ENCODE assay signal across 24 cellular contexts in genomic region chr20:1855690-1856089, GRCh38. TPM values are rescaled to one million over a fixed set of nuclear protein-coding genes. Genes with fewer than 3 reads are reported as not detected.
A peak's percentile ranks its signal among the peaks of the same experiment; 100 is the strongest.
DNase-seq lines count a peak whose midpoint lies in the region; ATAC-seq, FAIRE-seq and TF ChIP-seq lines count a peak whose summit lies in the region.
"Had no signal": no experiment of that assay in that cellular context is flagged by ENCODE, and none has a peak within 500 bp of the region (broad histone marks: within the 10 kb centered on the region; RNA-seq: fewer than 3 reads in every experiment).

No MANE protein-coding gene starts in this region.

- no peak overlapping the region for H3K27ac ChIP-seq in HepG2 (ENCODE audit: extremely low read length, insufficient read depth, low read length)
- H3K27ac ChIP-seq in right lobe of liver = no peak overlapping the region
- H3K27ac ChIP-seq in IMR-90 (ENCODE audit: insufficient read depth, low read length) = no peak overlapping the region
- H3K27ac ChIP-seq in neural progenitor cell = no peak overlapping the region
- H3K27ac ChIP-seq: BLaER1 had no signal

- TF ChIP-seq POLR2A in HepG2 (IDR thresholded peaks at IDR 0.05; ENCODE audit: insufficient read depth in 1 of 2, low read depth in 2 of 2, low read length in 2 of 2) = no peak
- no peak for TF ChIP-seq POLR2A in right lobe of liver (IDR thresholded peaks at IDR 0.05)
- TF ChIP-seq POLR2A in IMR-90 (IDR thresholded peaks at IDR 0.05; ENCODE audit: low read depth, low read length) = no peak

- BruUV-seq in HepG2 (replicated peaks; lab: Mats Ljungman, UMichigan) (no TSS peak), IMR-90 (replicated peaks; lab: Mats Ljungman, UMichigan) (no TSS peak)

- FAIRE-seq in HepG2 (lab: Jason Lieb, UNC) = no peak
- FAIRE-seq: A204.1, D721Med, G401.6, GM12891 had no signal

- H2BK20ac ChIP-seq in IMR-90 (ENCODE audit: low read depth, low read length) = no peak overlapping the region

- in situ Hi-C loops in HepG2 (cut with HindIII; ENCODE audit: extremely low pct_ligation_motif_present, low pct_unique_long_range_greater_than_20kb) (no loop called here), IMR-90 (cut with MboI; ENCODE audit: low sequenced_read_pairs) (no loop called here)

- intact Hi-C loops in HepG2 (cut with micrococcal nuclease; ENCODE audit: unreplicated experiment) = loop anchor here (1.0 to 2.0 kb wide), 3 partner anchors 19 to 44 kb away; no protein-coding TSS in a partner anchor
- intact Hi-C loops in right lobe of liver (cut with DNase I) = no loop called here
- intact Hi-C loops in IMR-90 (cut with micrococcal nuclease) = no loop called here

- peak overlapping the region; percentile 63 for H3K4me2 ChIP-seq in HepG2 (ENCODE audit: low read depth, low read length)
- H3K4me2 ChIP-seq in IMR-90 (ENCODE audit: low read depth, low read length) = no peak overlapping the region
- no peak overlapping the region for H3K4me2 ChIP-seq in neural progenitor cell
- H3K4me2 ChIP-seq: BLaER1 had no signal

- no peak overlapping the region for H3K23ac ChIP-seq in IMR-90 (ENCODE audit: low read depth, low read length)

- peaks cover 1% of the 10 kb centered on the region for H3F3A ChIP-seq in neural progenitor cell (ENCODE audit: low read depth)

- H3K9me1 ChIP-seq in IMR-90 (ENCODE audit: insufficient read depth, low read length) = 0 out of 2 replicates have a peak, but pooled peaks cover 3% of the 10 kb centered on the region

- H3K4me1 Mint-ChIP-seq in neural progenitor cell = peaks cover 35% of the 10 kb centered on the region

- no peak overlapping the region for H2AK9ac ChIP-seq in IMR-90 (replicated peaks; ENCODE audit: low read depth, low read length, poor library complexity)

- dilution Hi-C loops in IMR-90 (cut with HindIII; ENCODE audit: low sequenced_read_pairs, unreplicated experiment) = no loop called here

- no peak overlapping the region for H2BK5ac ChIP-seq in IMR-90 (ENCODE audit: low read depth, low read length, poor library complexity, severe bottlenecking)

- H4K91ac ChIP-seq in IMR-90 (ENCODE audit: insufficient read depth, low read depth, low read length) = no peak overlapping the region

- no peak overlapping the region for H3K9ac ChIP-seq in HepG2 (ENCODE audit: insufficient read depth, low read depth, low read length)
- H3K9ac ChIP-seq in IMR-90 (ENCODE audit: low read depth, low read length) = no peak overlapping the region
- H3K9ac ChIP-seq in neural progenitor cell = no peak overlapping the region
- H3K9ac ChIP-seq: BLaER1 had no signal

- no peak overlapping the region for H3K4me3 ChIP-seq in HepG2 (replicated peaks in 1 of 3; ENCODE audit: insufficient read depth in 1 of 3, low read depth in 2 of 3, low read length in 3 of 3)
- no peak overlapping the region for H3K4me3 ChIP-seq in right lobe of liver
- no peak overlapping the region for H3K4me3 ChIP-seq in IMR-90 (ENCODE audit: insufficient read depth, low read depth, low read length)
- no peak overlapping the region for H3K4me3 ChIP-seq in neural progenitor cell
- H3K4me3 ChIP-seq: BLaER1 had no signal

- H3K27ac Mint-ChIP-seq in neural progenitor cell = peak overlapping the region; percentile 5
- H3K27ac Mint-ChIP-seq: CD4-positive, alpha-beta memory T cell; CD4-positive, CD25-positive, alpha-beta regulatory T cell; CD8-positive, alpha-beta memory T cell had no signal

- H4K20me1 ChIP-seq in HepG2 (ENCODE audit: insufficient read depth, low read length) (no peaks in the 10 kb centered on the region), IMR-90 (ENCODE audit: insufficient read depth, low read length) (no peaks in the 10 kb centered on the region), neural progenitor cell (ENCODE audit: low read depth) (no peaks in the 10 kb centered on the region)

- 0% methylated on average over 1 of the region's 1 CpG for WGBS in HepG2 (ENCODE audit: low lambda C conversion rate)
- 33% methylated on average over 1 of the region's 1 CpG for WGBS in right lobe of liver (ENCODE audit: insufficient coverage, low coverage, low lambda C conversion rate, missing lambda C conversion rate)
- 33% methylated on average over 1 of the region's 1 CpG; no CpG with 5 or more reads in 1 of the 2 experiments for whole genome bisulfite sequencing in IMR-90 (ENCODE audit: extremely low coverage in 2 of 2, insufficient read length in 1 of 2), 2 experiments

- CTCF ChIA-PET in HepG2 (lab: Yijun Ruan, JAX; ENCODE audit: low intra/inter-chr PET ratio, low total read pairs) (no interaction called here), IMR-90 (lab: Yijun Ruan, JAX) (no interaction called here)

- H2BK120ac ChIP-seq in IMR-90 (ENCODE audit: low read depth, low read length) = no peak overlapping the region

- H2AFZ ChIP-seq in HepG2 (ENCODE audit: low read length) (no peak overlapping the region), IMR-90 (replicated peaks; ENCODE audit: low read length, poor library complexity) (no peak overlapping the region), neural progenitor cell (replicated peaks) (no peak overlapping the region)

- H3K79me2 ChIP-seq in HepG2 (ENCODE audit: insufficient read depth, low read length) (no peaks in the 10 kb centered on the region), neural progenitor cell (ENCODE audit: low read depth) (no peaks in the 10 kb centered on the region)

- H3K27me3 Mint-ChIP-seq in neural progenitor cell (ENCODE audit: insufficient read depth, low read depth) = peaks cover 5% of the 10 kb centered on the region

- H3K36me3 ChIP-seq in HepG2 (replicated peaks in 1 of 2; ENCODE audit: control insufficient read depth in 1 of 2, insufficient read depth in 2 of 2, low read length in 2 of 2) = no peaks in the 10 kb centered on the region
- H3K36me3 ChIP-seq in right lobe of liver = no peaks in the 10 kb centered on the region
- H3K36me3 ChIP-seq in IMR-90 (ENCODE audit: control insufficient read depth, insufficient read depth, low read length) = no peaks in the 10 kb centered on the region
- H3K36me3 ChIP-seq in neural progenitor cell = no peaks in the 10 kb centered on the region
- H3K36me3 ChIP-seq: BE2C, BLaER1 had no signal

- H3K4me3 Mint-ChIP-seq in neural progenitor cell = no peak overlapping the region
- H3K4me3 Mint-ChIP-seq: CD14-positive monocyte; CD4-positive, alpha-beta memory T cell; CD4-positive, CD25-positive, alpha-beta regulatory T cell; CD8-positive, alpha-beta memory T cell had no signal

- peaks cover 68% of the 10 kb centered on the region for H3K4me1 ChIP-seq in HepG2 (ENCODE audit: insufficient read depth, low read length)
- no peaks in the 10 kb centered on the region for H3K4me1 ChIP-seq in right lobe of liver
- peaks cover 6% of the 10 kb centered on the region for H3K4me1 ChIP-seq in IMR-90 (ENCODE audit: control insufficient read depth, insufficient read depth, low read length)
- peaks cover 18% of the 10 kb centered on the region for H3K4me1 ChIP-seq in neural progenitor cell
- H3K4me1 ChIP-seq: BE2C had no signal

- H3K9me3 Mint-ChIP-seq in neural progenitor cell = no peaks in the 10 kb centered on the region
- H3K9me3 Mint-ChIP-seq: CD14-positive monocyte; CD4-positive, alpha-beta memory T cell had no signal

- H3K4ac ChIP-seq in IMR-90 (ENCODE audit: low read depth, low read length) = no peak overlapping the region

- H2AK5ac ChIP-seq in IMR-90 (ENCODE audit: low read depth, low read length) = no peak overlapping the region

- DNase-seq in HepG2 (ENCODE audit: low spot score) = no peak
- no peak for DNase-seq in right lobe of liver
- DNase-seq in IMR-90 = no peak
- no peak for DNase-seq in neural progenitor cell (ENCODE audit: low spot score)
- DNase-seq in stimulated activated naive CD4-positive, alpha-beta T cell treated with Interleukin-2 at 50 U/mL for 16 hours (lab: John Stamatoyannopoulos, UW) = no peak
- no peak for DNase-seq in SIG-M5 (lab: John Stamatoyannopoulos, UW)
- DNase-seq: 8988T; ACHN; BE2C; C1 segment of cervical spinal cord; Calu3; CD4-positive, alpha-beta memory T cell; CD4-positive, CD25-positive, alpha-beta regulatory T cell; CD8-positive, alpha-beta memory T cell; COR-L47; DMS79 treated with DMSO at 0.1 percent for 48 hours; GF-D8 had no signal

- no peak overlapping the region for H4K5ac ChIP-seq in IMR-90 (ENCODE audit: low read depth, low read length)

- no peak overlapping the region for H4K8ac ChIP-seq in IMR-90 (ENCODE audit: low read depth in 2 of 2, low read length in 2 of 2)

- H2BK15ac ChIP-seq in IMR-90 (ENCODE audit: low read depth, low read length) = no peak overlapping the region

- POLR2A ChIA-PET in HepG2 (lab: Yijun Ruan, JAX) (interaction anchor here (1.2 to 5.0 kb wide), 5 partner anchors 12 to 79 kb away, joined by 4 to 24 read pairs (median 6); no protein-coding TSS in a partner anchor), IMR-90 (lab: Charles Lee; ENCODE audit: unreplicated experiment) (no interaction called here)

- ATAC-seq in HepG2 (peak; percentile 26; the same call in 2 of the 3 replicates), right lobe of liver (no peak), IMR-90 (ENCODE audit: low read depth) (no peak), GM18861 (IDR thresholded peaks at IDR 0.05; ENCODE audit: unreplicated experiment) (no peak)

- TF ChIP-seq EP300 in HepG2 (IDR thresholded peaks at IDR 0.05; ENCODE audit: low read depth in 2 of 2, low read length in 2 of 2) = no peak
- no peak for TF ChIP-seq EP300 in HepG2 (CRISPR knock-in tag; IDR thresholded peaks at IDR 0.05; ENCODE audit: borderline replicate concordance)

- H3K18ac ChIP-seq in IMR-90 (ENCODE audit: low read depth, low read length) = no peak overlapping the region

- H3K27me3 ChIP-seq in HepG2 (ENCODE audit: control insufficient read depth in 1 of 2, insufficient read depth in 2 of 2, low read length in 2 of 2) (no peaks in the 10 kb centered on the region), right lobe of liver (no peaks in the 10 kb centered on the region), IMR-90 (ENCODE audit: control insufficient read depth, insufficient read depth, low read length) (peaks cover 18% of the 10 kb centered on the region), neural progenitor cell (no peaks in the 10 kb centered on the region)
- H3K27me3 ChIP-seq: BE2C had no signal

- TF ChIP-seq RAD21 in HepG2 (CRISPR knock-in tag; IDR thresholded peaks at IDR 0.05) (no peak), IMR-90 (IDR thresholded peaks at IDR 0.05; ENCODE audit: low read length) (no peak)

- H3K56ac ChIP-seq in IMR-90 (ENCODE audit: extremely low read depth, insufficient read depth, low read length) = no peak overlapping the region

- no peak overlapping the region for H3K14ac ChIP-seq in IMR-90 (replicated peaks; ENCODE audit: low read depth, low read length)

- H3K79me1 ChIP-seq in IMR-90 (ENCODE audit: low read depth in 1 of 2, low read length in 2 of 2) = no peaks in the 10 kb centered on the region

- no peaks in the 10 kb centered on the region for H3K36me3 Mint-ChIP-seq in neural progenitor cell
- H3K36me3 Mint-ChIP-seq: CD4-positive, alpha-beta memory T cell; CD4-positive, CD25-positive, alpha-beta regulatory T cell; CD8-positive, alpha-beta memory T cell had no signal

- H3K9me3 ChIP-seq in HepG2 (ENCODE audit: low read length) = no peaks in the 10 kb centered on the region
- H3K9me3 ChIP-seq in right lobe of liver = no peaks in the 10 kb centered on the region
- peaks cover 3% of the 10 kb centered on the region; the same call in 1 of the 2 replicates for H3K9me3 ChIP-seq in IMR-90 (ENCODE audit: control insufficient read depth, insufficient read depth, low read length)
- no peaks in the 10 kb centered on the region for H3K9me3 ChIP-seq in neural progenitor cell (ENCODE audit: low read depth)
- H3K9me3 ChIP-seq: BE2C, BLaER1 had no signal

- TF ChIP-seq CTCF in HepG2 (CRISPR knock-in tag; IDR thresholded peaks at IDR 0.05) (no peak), right lobe of liver (IDR thresholded peaks at IDR 0.05) (no peak), IMR-90 (conservative IDR thresholded peaks at IDR 0.05; ENCODE audit: low read depth, low read length) (no peak), neural progenitor cell (IDR thresholded peaks at IDR 0.05) (no peak)

RNA-seq across cellular contexts. Expression of gene SIRPA, which starts 39.5 kb away (rescaled TPM):
- total RNA-seq in HepG2 (2016; rRNA removed; fragmentation: Illumina TruSeq; extraction: Trizol) (13.1 and 17.6 TPM in 2 replicates), right lobe of liver (10 to 100 TPM; 26.8 to 42.7 (median 34.8) TPM), IMR-90 (2012; rRNA removed) (9.7 and 9.9 TPM in 2 replicates), neural progenitor cell (ENCODE audit: low replicate concordance) (5.1 and 7.8 TPM in 2 replicates)
- 7.1 and 7.6 TPM in 2 replicates for total RNA-seq in HepG2 (2016; cell fraction: cytosol; rRNA removed; fragmentation: Illumina TruSeq; extraction: Trizol; ENCODE audit: low read depth)
- total RNA-seq in HepG2 (2016; cell fraction: insoluble cytoplasmic fraction; rRNA removed; fragmentation: Illumina TruSeq; extraction: Trizol) = 12.0 and 17.3 TPM in 2 replicates
- 23.3 and 25.2 TPM in 2 replicates for total RNA-seq in HepG2 (2016; cell fraction: membrane; rRNA removed; fragmentation: Illumina TruSeq; extraction: Trizol)
- total RNA-seq in HepG2 (2016; cell fraction: nucleus; rRNA removed; fragmentation: Illumina TruSeq; extraction: Trizol) = 17.5 and 21.7 TPM in 2 replicates
- polyA plus RNA-seq in HepG2 (2011; rRNA removed) (6.8 and 7.2 TPM in 2 replicates), IMR-90 (2012; rRNA removed) (37.2 and 40.2 TPM in 2 replicates)
- 5.4 and 6.5 TPM in 2 replicates for polyA plus RNA-seq in HepG2 (2011; cell fraction: cytosol; rRNA removed)
- polyA plus RNA-seq in HepG2 (2011; cell fraction: nucleus; rRNA removed) = 9.1 and 9.3 TPM in 2 replicates
- polyA plus RNA-seq in HepG2 (2012) = 2.7 and 4.8 TPM in 2 replicates
- polyA plus RNA-seq in HepG2 (2016; cell fraction: cytosol; fragmentation: Illumina TruSeq; extraction: Trizol; ENCODE audit: low read depth) = 20.1 and 21.9 TPM in 2 replicates
- polyA plus RNA-seq in HepG2 (2016; cell fraction: insoluble cytoplasmic fraction; fragmentation: Illumina TruSeq; extraction: Trizol; ENCODE audit: low read depth) = 23.3 and 30.2 TPM in 2 replicates
- polyA plus RNA-seq in HepG2 (2016; cell fraction: membrane; fragmentation: Illumina TruSeq; extraction: Trizol; ENCODE audit: low read depth) = 44.9 and 45.6 TPM in 2 replicates
- polyA plus RNA-seq in HepG2 (2016; cell fraction: nucleus; fragmentation: Illumina TruSeq; extraction: Trizol; ENCODE audit: insufficient read depth, low read depth) = 53.5 and 55.1 TPM in 2 replicates
- 0.05 and 6.2 TPM in 2 replicates for polyA minus RNA-seq in HepG2 (2011; rRNA and poly(A)+ RNA removed; ENCODE audit: low replicate concordance)
- 2.5 and 3.8 TPM in 2 replicates for polyA minus RNA-seq in HepG2 (2011; cell fraction: cytosol; rRNA and poly(A)+ RNA removed)
- polyA minus RNA-seq in HepG2 (2011; cell fraction: nucleus; rRNA and poly(A)+ RNA removed) = 2.4 and 2.6 TPM in 2 replicates
- 25.7 and 34.3 TPM in 2 replicates for polyA plus RNA-seq in IMR-90 (2012; cell fraction: cytosol; rRNA removed)
- polyA plus RNA-seq in IMR-90 (2012; cell fraction: nucleus; rRNA removed; ENCODE audit: low replicate concordance) = 30.5 and 36.1 TPM in 2 replicates
- total RNA-seq: CD4-positive, CD25-positive, alpha-beta regulatory T cell had no signal
- polyA plus RNA-seq: CD4-positive, alpha-beta memory T cell; CD4-positive, CD25-positive, alpha-beta regulatory T cell; CD8-positive, alpha-beta memory T cell had no signal
